8 cellular contexts compared by ENCODE assay signal in the genomic region with DNA sequence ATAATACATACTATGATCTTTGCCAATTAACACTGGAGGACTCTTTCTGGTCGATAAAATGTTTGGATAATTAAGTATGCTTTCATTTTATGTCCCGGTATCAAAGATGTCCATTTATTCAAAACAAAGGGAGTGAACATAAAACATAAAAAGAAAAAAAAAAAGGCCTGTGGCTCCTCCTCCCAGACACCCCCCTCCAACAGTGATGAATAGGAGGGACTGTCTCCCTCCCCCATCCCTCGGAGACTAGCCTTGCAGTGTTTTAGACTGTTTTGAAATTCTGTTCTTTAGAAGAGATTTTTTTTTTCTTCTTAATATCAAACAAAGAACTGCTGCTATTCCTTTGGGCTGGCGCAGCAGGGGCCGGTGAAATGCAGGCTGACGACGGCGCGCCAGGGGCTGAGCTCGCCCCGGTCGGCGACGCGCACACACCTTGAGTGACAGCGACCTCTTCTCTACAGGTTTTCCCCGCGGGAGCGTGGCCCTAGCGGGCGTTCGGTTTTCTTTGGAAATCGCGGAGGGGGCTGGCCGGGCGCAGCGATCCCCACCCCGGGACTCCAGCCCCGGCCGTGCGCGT. TPM values are rescaled to one million over a fixed set of nuclear protein-coding genes. Genes with fewer than 3 reads are reported as not detected.
DNase-seq lines count a peak whose midpoint lies in the region; ATAC-seq and TF ChIP-seq lines count a peak whose summit lies in the region.

A gene with protein sequence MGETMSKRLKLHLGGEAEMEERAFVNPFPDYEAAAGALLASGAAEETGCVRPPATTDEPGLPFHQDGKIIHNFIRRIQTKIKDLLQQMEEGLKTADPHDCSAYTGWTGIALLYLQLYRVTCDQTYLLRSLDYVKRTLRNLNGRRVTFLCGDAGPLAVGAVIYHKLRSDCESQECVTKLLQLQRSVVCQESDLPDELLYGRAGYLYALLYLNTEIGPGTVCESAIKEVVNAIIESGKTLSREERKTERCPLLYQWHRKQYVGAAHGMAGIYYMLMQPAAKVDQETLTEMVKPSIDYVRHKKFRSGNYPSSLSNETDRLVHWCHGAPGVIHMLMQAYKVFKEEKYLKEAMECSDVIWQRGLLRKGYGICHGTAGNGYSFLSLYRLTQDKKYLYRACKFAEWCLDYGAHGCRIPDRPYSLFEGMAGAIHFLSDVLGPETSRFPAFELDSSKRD (plus strand): TSS at position 235 of the 577 bp plus-strand sequence. CDS start 689 bp downstream, outside the sequence.

- H3K27ac ChIP-seq in esophagus squamous epithelium: peak within 1 kb of the TSS; percentile 97 to 99 (median 98)

- intact Hi-C loops in activated CD4-positive, alpha-beta T cell treated with anti-CD3 and anti-CD28 coated beads for 36 hours (cut with DNase I, micrococcal nuclease): loop anchor here (1.0 to 10.0 kb wide), 13 partner anchors 16 to 700 kb away; a partner anchor contains a TSS
- intact Hi-C loops in activated CD4-positive, alpha-beta memory T cell treated with anti-CD3 and anti-CD28 coated beads for 36 hours (cut with micrococcal nuclease): loop anchor here (1.0 to 5.0 kb wide), 9 partner anchors 16 to 690 kb away; no protein-coding TSS in a partner anchor
- intact Hi-C loops in esophagus squamous epithelium (cut with DNase I): no loop called here

- TF ChIP-seq CTCF in esophagus squamous epithelium (IDR thresholded peaks at IDR 0.05): no peak
- TF ChIP-seq CTCF in type B pancreatic cell (conservative IDR thresholded peaks at IDR 0.05): no peak

- POLR2A ChIA-PET in activated CD4-positive, alpha-beta T cell treated with anti-CD3 and anti-CD28 coated beads for 36 hours (lab: Charles Lee): interaction anchor here (0.7 to 1.9 kb wide), 4 partner anchors 9 to 606 kb away, joined by 3 to 6 read pairs (median 4); a partner anchor contains a TSS
- POLR2A ChIA-PET in activated CD4-positive, alpha-beta memory T cell treated with anti-CD3 and anti-CD28 coated beads for 36 hours (lab: Charles Lee): interaction anchor here (0.9 to 2.7 kb wide), 6 partner anchors 45 to 741 kb away, joined by 3 to 32 read pairs (median 4); a partner anchor contains a TSS

- WGBS in esophagus squamous epithelium, 2 donors: 0 to 4% methylated on average over 13 to 17 of the region's 32 CpGs

- H3K36me3 Mint-ChIP-seq in activated CD4-positive, alpha-beta T cell treated with anti-CD3 and anti-CD28 coated beads for 36 hours (ENCODE audit: low read depth): peaks cover 7% of the 10 kb centered on the region
- H3K36me3 Mint-ChIP-seq in activated CD4-positive, alpha-beta memory T cell treated with anti-CD3 and anti-CD28 coated beads for 36 hours: peaks cover 4% of the 10 kb centered on the region
- H3K36me3 Mint-ChIP-seq in natural killer cell treated with Interleukin-12 subunit alpha and Interleukin-12 subunit beta and Interleukin-15 and Interleukin-18, amount 100 ng/mL, for 72 hours: no peaks in the 10 kb centered on the region
- H3K36me3 Mint-ChIP-seq in type B pancreatic cell: peaks cover 5% of the 10 kb centered on the region

- H3K27ac Mint-ChIP-seq in activated CD4-positive, alpha-beta T cell treated with anti-CD3 and anti-CD28 coated beads for 36 hours: peak within 1 kb of the TSS; percentile 97
- H3K27ac Mint-ChIP-seq in activated CD4-positive, alpha-beta memory T cell treated with anti-CD3 and anti-CD28 coated beads for 36 hours: peak within 1 kb of the TSS; percentile 98
- peak within 1 kb of the TSS; percentile 90 to 95 for H3K27ac Mint-ChIP-seq in natural killer cell treated with Interleukin-12 subunit alpha and Interleukin-12 subunit beta and Interleukin-15 and Interleukin-18, amount 100 ng/mL, for 72 hours
- H3K27ac Mint-ChIP-seq in type B pancreatic cell: peak within 1 kb of the TSS; percentile 99

- H3K4me1 Mint-ChIP-seq in activated CD4-positive, alpha-beta T cell treated with anti-CD3 and anti-CD28 coated beads for 36 hours: peaks cover 25% of the 10 kb centered on the region
- peaks cover 26% of the 10 kb centered on the region for H3K4me1 Mint-ChIP-seq in activated CD4-positive, alpha-beta memory T cell treated with anti-CD3 and anti-CD28 coated beads for 36 hours (ENCODE audit: low read depth)
- peaks cover 16 to 17% of the 10 kb centered on the region in 2 donors for H3K4me1 Mint-ChIP-seq in natural killer cell treated with Interleukin-12 subunit alpha and Interleukin-12 subunit beta and Interleukin-15 and Interleukin-18, amount 100 ng/mL, for 72 hours (ENCODE audit: low read depth in 2 of 2)
- peaks cover 27% of the 10 kb centered on the region for H3K4me1 Mint-ChIP-seq in type B pancreatic cell (ENCODE audit: unreplicated experiment)

- TF ChIP-seq POLR2A in esophagus squamous epithelium (IDR thresholded peaks at IDR 0.05): no peak

- H3K4me3 Mint-ChIP-seq in activated CD4-positive, alpha-beta T cell treated with anti-CD3 and anti-CD28 coated beads for 36 hours: peak within 1 kb of the TSS; percentile 94
- peak within 1 kb of the TSS; percentile 80 for H3K4me3 Mint-ChIP-seq in activated CD4-positive, alpha-beta memory T cell treated with anti-CD3 and anti-CD28 coated beads for 36 hours
- peak within 1 kb of the TSS; percentile 97 for H3K4me3 Mint-ChIP-seq in natural killer cell treated with Interleukin-12 subunit alpha and Interleukin-12 subunit beta and Interleukin-15 and Interleukin-18, amount 100 ng/mL, for 72 hours
- H3K4me3 Mint-ChIP-seq in type B pancreatic cell: peak within 1 kb of the TSS; percentile 93

- H3K9me3 ChIP-seq in esophagus squamous epithelium: no peaks in the 10 kb centered on the region

- peak; percentile 68 for DNase-seq in activated CD4-positive, alpha-beta T cell treated with anti-CD3 and anti-CD28 coated beads for 36 hours
- no peak for DNase-seq in activated CD4-positive, alpha-beta T cell treated with anti-CD3 and anti-CD28 coated beads for 48 hours
- DNase-seq in NCI-H1694 treated with DMSO at 0.1 percent for 48 hours (lab: John Stamatoyannopoulos, UW): peak; percentile 76
- DNase-seq in activated CD4-positive, alpha-beta memory T cell treated with anti-CD3 and anti-CD28 coated beads for 36 hours: no peak
- DNase-seq in esophagus squamous epithelium (lab: John Stamatoyannopoulos, UW): no peak
- DNase-seq in natural killer cell treated with Interleukin-12 subunit alpha and Interleukin-12 subunit beta and Interleukin-15 and Interleukin-18, amount 100 ng/mL, for 72 hours (ENCODE audit: low spot score): peak; percentile 68
- DNase-seq in type B pancreatic cell (ENCODE audit: extremely low spot score, unreplicated experiment): no peak

- peaks cover 8 to 24% (median 14%) of the 10 kb centered on the region in 3 donors for H3K4me1 ChIP-seq in esophagus squamous epithelium

- ATAC-seq in activated CD4-positive, alpha-beta T cell treated with anti-CD3 and anti-CD28 coated beads for 36 hours: peak; percentile 43
- ATAC-seq in HG02798 (IDR thresholded peaks at IDR 0.05; ENCODE audit: poor library complexity, unreplicated experiment): peak; percentile 37
- peak in 1 of 2 donors; percentile 34 for ATAC-seq in natural killer cell treated with Interleukin-12 subunit alpha and Interleukin-12 subunit beta and Interleukin-15 and Interleukin-18, amount 100 ng/mL, for 72 hours

- no peaks in the 10 kb centered on the region for H3K27me3 ChIP-seq in esophagus squamous epithelium

- CTCF ChIA-PET in activated CD4-positive, alpha-beta T cell treated with anti-CD3 and anti-CD28 coated beads for 36 hours (lab: Charles Lee): interaction anchor here (0.7 to 1.3 kb wide), 5 partner anchors 10 to 250 kb away, joined by 3 to 4 read pairs (median 3); no protein-coding TSS in a partner anchor
- CTCF ChIA-PET in activated CD4-positive, alpha-beta memory T cell treated with anti-CD3 and anti-CD28 coated beads for 36 hours (lab: Charles Lee): interaction anchor here (0.7 to 2.1 kb wide), 7 partner anchors 9 to 169 kb away, joined by 3 to 16 read pairs (median 6); no protein-coding TSS in a partner anchor

- no peaks in the 10 kb centered on the region for H3K36me3 ChIP-seq in esophagus squamous epithelium

- peak within 1 kb of the TSS; percentile 73 to 92 (median 88) for H3K4me3 ChIP-seq in esophagus squamous epithelium

- H3K9me3 Mint-ChIP-seq in activated CD4-positive, alpha-beta T cell treated with anti-CD3 and anti-CD28 coated beads for 36 hours (ENCODE audit: low read depth): no peaks in the 10 kb centered on the region
- H3K9me3 Mint-ChIP-seq in activated CD4-positive, alpha-beta memory T cell treated with anti-CD3 and anti-CD28 coated beads for 36 hours: no peaks in the 10 kb centered on the region
- H3K9me3 Mint-ChIP-seq in natural killer cell treated with Interleukin-12 subunit alpha and Interleukin-12 subunit beta and Interleukin-15 and Interleukin-18, amount 100 ng/mL, for 72 hours: no peaks in the 10 kb centered on the region
- H3K9me3 Mint-ChIP-seq in type B pancreatic cell: no peaks in the 10 kb centered on the region

- H3K27me3 Mint-ChIP-seq in activated CD4-positive, alpha-beta T cell treated with anti-CD3 and anti-CD28 coated beads for 36 hours: no peaks in the 10 kb centered on the region
- H3K27me3 Mint-ChIP-seq in activated CD4-positive, alpha-beta memory T cell treated with anti-CD3 and anti-CD28 coated beads for 36 hours: no peaks in the 10 kb centered on the region
- peaks cover 0 to 13% of the 10 kb centered on the region in 2 donors for H3K27me3 Mint-ChIP-seq in natural killer cell treated with Interleukin-12 subunit alpha and Interleukin-12 subunit beta and Interleukin-15 and Interleukin-18, amount 100 ng/mL, for 72 hours
- peaks cover 3% of the 10 kb centered on the region for H3K27me3 Mint-ChIP-seq in type B pancreatic cell

RNA-seq across cellular contexts. Expression of the gene that starts here (rescaled TPM):
- total RNA-seq in activated CD4-positive, alpha-beta T cell treated with anti-CD3 and anti-CD28 coated beads for 36 hours: 10 to 100 TPM; 11.1 to 11.7 TPM
- 1 to 10 TPM; 6.3 to 7.0 TPM for total RNA-seq in activated CD4-positive, alpha-beta memory T cell treated with anti-CD3 and anti-CD28 coated beads for 36 hours
- total RNA-seq in esophagus squamous epithelium (10 to 100 TPM in 2 of 4 donors, 1 to 10 TPM in 2; 6.4 to 12.8 (median 9.7) TPM), type B pancreatic cell (ENCODE audit: low replicate concordance) (11.6 and 14.2 TPM in 2 replicates)
- 10 to 100 TPM; 14.3 to 28.2 TPM for total RNA-seq in natural killer cell treated with Interleukin-12 subunit alpha and Interleukin-12 subunit beta and Interleukin-15 and Interleukin-18, amount 100 ng/mL, for 72 hours

Comparison
In these comparisons a context has a peak if more than half of its experiments do, and no peak if none do; other contexts are left out.
1. DNase-seq: peak in activated CD4-positive, alpha-beta T cell treated with anti-CD3 and anti-CD28 coated beads for 36 hours (single experiment), NCI-H1694 treated with DMSO at 0.1 percent for 48 hours (single experiment) and natural killer cell treated with Interleukin-12 subunit alpha and Interleukin-12 subunit beta and Interleukin-15 and Interleukin-18, amount 100 ng/mL, for 72 hours (single experiment); none in activated CD4-positive, alpha-beta T cell treated with anti-CD3 and anti-CD28 coated beads for 48 hours (single experiment), activated CD4-positive, alpha-beta memory T cell treated with anti-CD3 and anti-CD28 coated beads for 36 hours (single experiment), esophagus squamous epithelium (single experiment) and type B pancreatic cell (single experiment).
2. Peak in every context shown above with its lines, with median percentiles within 50 percentile points of each other: H3K27ac Mint-ChIP-seq and H3K4me3 Mint-ChIP-seq.